Comparison of ENCODE assay signal across 1 cellular context in genomic region chr6:107495196-107495643, GRCh38.
TF ChIP-seq lines count a peak whose summit lies in the region.

No MANE protein-coding gene starts in this region.

TF ChIP-seq in endothelial cell of umbilical vein, 7 proteins besides CTCF, POLR2A, EP300 and RAD21:
- TF ChIP-seq FOS (IDR thresholded peaks at IDR 0.05; ENCODE audit: borderline replicate concordance, insufficient read depth, low read length) (peak; percentile 48), JUN (IDR thresholded peaks at IDR 0.05; ENCODE audit: borderline replicate concordance, insufficient read depth, insufficient read length, low read depth) (no peak)
